Comparison of ENCODE assay signal across 8 cellular contexts in genomic region chr16:67245674-67246080, GRCh38. TPM values are rescaled to one million over a fixed set of nuclear protein-coding genes. Genes with fewer than 3 reads are reported as not detected.
A peak's percentile ranks its signal among the peaks of the same experiment; 100 is the strongest.
DNase-seq lines count a peak whose midpoint lies in the region; ATAC-seq and TF ChIP-seq lines count a peak whose summit lies in the region.

No MANE protein-coding gene starts in this region.

- H3K9me3 ChIP-seq in stomach, result no peaks in the 10 kb centered on the region

- H3K27me3 Mint-ChIP-seq in activated T-helper 17 cell treated with anti-CD3 and anti-CD28 coated beads, Interleukin-2, amount 50 U/mL, for 72 hours, result peaks cover 3% of the 10 kb centered on the region
- peaks cover 7 to 16% (median 10%) of the 10 kb centered on the region in 3 donors for H3K27me3 Mint-ChIP-seq in immature natural killer cell (ENCODE audit: low read depth in 3 of 3)

- H3K27ac Mint-ChIP-seq in activated T-helper 17 cell treated with anti-CD3 and anti-CD28 coated beads, Interleukin-2, amount 50 U/mL, for 72 hours, result peak overlapping the region; percentile 94
- H3K27ac Mint-ChIP-seq in immature natural killer cell, result peak overlapping the region in 5 of 6 donors; percentile 88 to 93 (median 90)

- TF ChIP-seq CTCF in stomach (IDR thresholded peaks at IDR 0.05), result no peak

- H3K36me3 Mint-ChIP-seq in activated T-helper 17 cell treated with anti-CD3 and anti-CD28 coated beads, Interleukin-2, amount 50 U/mL, for 72 hours (ENCODE audit: low read depth), result peaks cover 41% of the 10 kb centered on the region
- no peaks in the 10 kb centered on the region for H3K36me3 Mint-ChIP-seq in immature natural killer cell

- peaks cover 42% of the 10 kb centered on the region for H3K4me1 Mint-ChIP-seq in activated T-helper 17 cell treated with anti-CD3 and anti-CD28 coated beads, Interleukin-2, amount 50 U/mL, for 72 hours
- peaks cover 55% of the 10 kb centered on the region in 2 donors for H3K4me1 Mint-ChIP-seq in immature natural killer cell

- peak; percentile 33 for DNase-seq in NCI-H146 (lab: John Stamatoyannopoulos, UW)
- no peak for DNase-seq in NCI-H146 treated with DMSO at 0.1 percent for 48 hours (lab: John Stamatoyannopoulos, UW; ENCODE audit: unreplicated experiment)
- DNase-seq in immature natural killer cell, result peak in 1 of 3 donors; percentile 14
- DNase-seq in stomach, result no peak
- no peak for DNase-seq in cerebellar cortex (ENCODE audit: low spot score)
- DNase-seq in NCI-H446 (lab: John Stamatoyannopoulos, UW), result no peak
- DNase-seq in kidney glomerular epithelial cell (lab: John Stamatoyannopoulos, UW), result no peak

- H3K4me1 ChIP-seq in stomach, result peaks cover 56 to 82% (median 72%) of the 10 kb centered on the region in 4 donors

- no peak for TF ChIP-seq POLR2A in stomach (IDR thresholded peaks at IDR 0.05)

- peak overlapping the region; percentile 87 to 95 (median 89) for H3K27ac ChIP-seq in stomach

- WGBS in stomach, 5 donors, result 10 to 21% (median 12%) methylated on average over 6 to 8 of the region's 8 CpGs

- no peak for TF ChIP-seq EP300 in stomach (IDR thresholded peaks at IDR 0.05)

- no peaks in the 10 kb centered on the region for H3K9me3 Mint-ChIP-seq in activated T-helper 17 cell treated with anti-CD3 and anti-CD28 coated beads, Interleukin-2, amount 50 U/mL, for 72 hours
- no peaks in the 10 kb centered on the region for H3K9me3 Mint-ChIP-seq in immature natural killer cell

- intact Hi-C loops in stomach (cut with DNase I; ENCODE audit: low total_unique reads), result no loop called here

- H3K27me3 ChIP-seq in stomach, result peaks cover 0 to 28% (median 19%) of the 10 kb centered on the region in 3 donors

- ATAC-seq in activated T-helper 17 cell treated with anti-CD3 and anti-CD28 coated beads, Interleukin-2, amount 50 U/mL, for 72 hours (replicated peaks), result no peak

- H3K36me3 ChIP-seq in stomach, result no peaks in the 10 kb centered on the region

- H3K4me3 ChIP-seq in stomach, result peak overlapping the region; percentile 64 to 85 (median 78)

- H3K4me3 Mint-ChIP-seq in activated T-helper 17 cell treated with anti-CD3 and anti-CD28 coated beads, Interleukin-2, amount 50 U/mL, for 72 hours, result peak overlapping the region; percentile 99
- peak overlapping the region; percentile 69 to 95 (median 83) for H3K4me3 Mint-ChIP-seq in immature natural killer cell

RNA-seq across cellular contexts. Expression of gene FHOD1, which starts 1.6 kb away (rescaled TPM):
- total RNA-seq in activated T-helper 17 cell treated with anti-CD3 and anti-CD28 coated beads, Interleukin-2, amount 50 U/mL, for 72 hours, result 100 to 1,000 TPM; 104 to 145 TPM
- 1 to 10 TPM; 3.5 to 8.2 (median 4.8) TPM for polyA plus RNA-seq in immature natural killer cell
- 100 to 1,000 TPM in 1 of 5 donors, 10 to 100 TPM in 3, 1 to 10 TPM in 1; 6.1 to 101 (median 25.9) TPM for total RNA-seq in stomach
- polyA plus RNA-seq in stomach, result 10 to 100 TPM; 12.8 to 19.2 (median 15.7) TPM

RNA-seq across cellular contexts. Expression of gene SLC9A5, which starts 3.1 kb away (rescaled TPM):
- 10 to 100 TPM in 1 of 2 donors, 1 to 10 TPM in 1; 3.5 to 15.7 TPM for total RNA-seq in activated T-helper 17 cell treated with anti-CD3 and anti-CD28 coated beads, Interleukin-2, amount 50 U/mL, for 72 hours
- polyA plus RNA-seq in immature natural killer cell, result under 1 TPM in 1 of 3 donors, not detected in 2; 0.46 TPM
- total RNA-seq in stomach, result 1 to 10 TPM in 2 of 5 donors, under 1 TPM in 2, not detected in 1; 0.89 to 5.3 (median 2.6) TPM
- under 1 TPM; 0.19 to 0.43 (median 0.31) TPM for polyA plus RNA-seq in stomach

RNA-seq across cellular contexts. Expression of gene TMEM208, which starts 18.7 kb away (rescaled TPM):
- 10 to 100 TPM; 31.7 to 39.5 TPM for total RNA-seq in activated T-helper 17 cell treated with anti-CD3 and anti-CD28 coated beads, Interleukin-2, amount 50 U/mL, for 72 hours
- polyA plus RNA-seq in immature natural killer cell (100 to 1,000 TPM; 104 to 154 (median 107) TPM), stomach (100 to 1,000 TPM in 1 of 3 donors, 10 to 100 TPM in 2; 39.6 to 141 (median 89.2) TPM)
- total RNA-seq in stomach, result 100 to 1,000 TPM in 1 of 5 donors, 10 to 100 TPM in 3, 1 to 10 TPM in 1; 8.7 to 126 (median 46.4) TPM

RNA-seq across cellular contexts. Expression of gene PLEKHG4, which starts 33.7 kb away (rescaled TPM):
- 10 to 100 TPM in 1 of 2 donors, 1 to 10 TPM in 1; 6.4 to 29.0 TPM for total RNA-seq in activated T-helper 17 cell treated with anti-CD3 and anti-CD28 coated beads, Interleukin-2, amount 50 U/mL, for 72 hours
- 1 to 10 TPM; 3.7 to 8.1 (median 5.3) TPM for polyA plus RNA-seq in immature natural killer cell
- total RNA-seq in stomach, result 10 to 100 TPM in 2 of 5 donors, 1 to 10 TPM in 3; 2.3 to 57.1 (median 8.1) TPM
- 1 to 10 TPM; 2.5 to 10.0 (median 3.1) TPM for polyA plus RNA-seq in stomach

RNA-seq across cellular contexts. Expression of gene ELMO3, which starts 46.7 kb away (rescaled TPM):
- total RNA-seq in activated T-helper 17 cell treated with anti-CD3 and anti-CD28 coated beads, Interleukin-2, amount 50 U/mL, for 72 hours, result 1 to 10 TPM; 6.6 to 7.1 TPM
- polyA plus RNA-seq in immature natural killer cell (not detected), stomach (10 to 100 TPM; 20.4 to 44.6 (median 37.1) TPM)
- total RNA-seq in stomach, result 100 to 1,000 TPM in 2 of 5 donors, 10 to 100 TPM in 3; 11.6 to 133 (median 57.2) TPM
